ENCODE assay signal across 22 cellular contexts in genomic region chr21:37248298-37248697, GRCh38. TPM values are rescaled to one million over a fixed set of nuclear protein-coding genes. Genes with fewer than 3 reads are reported as not detected.
DNase-seq lines count a peak whose midpoint lies in the region; ATAC-seq, FAIRE-seq and TF ChIP-seq lines count a peak whose summit lies in the region.
"Had no signal": no experiment of that assay in that cellular context is flagged by ENCODE, and none has a peak within 500 bp of the region (broad histone marks: within the 10 kb centered on the region; RNA-seq: fewer than 3 reads in every experiment).

No MANE protein-coding gene starts in this region.

- no peak for ATAC-seq in activated T-cell treated with anti-CD3 and anti-CD28 coated beads, Interleukin-2, amount 50 U/mL, for 72 hours (replicated peaks in 1 of 2)
- ATAC-seq: A549; CD8-positive, alpha-beta T cell had no signal

- peak overlapping the region; percentile 48 for H3K27ac Mint-ChIP-seq in activated T-cell treated with anti-CD3 and anti-CD28 coated beads, Interleukin-2, amount 50 U/mL, for 72 hours
- H3K27ac Mint-ChIP-seq in chondrocyte (ENCODE audit: unreplicated experiment) = peak overlapping the region; percentile 78
- H3K27ac Mint-ChIP-seq: B cell; CD8-positive, alpha-beta T cell had no signal

- H3K4me3 Mint-ChIP-seq in activated T-cell treated with anti-CD3 and anti-CD28 coated beads, Interleukin-2, amount 50 U/mL, for 72 hours = peak overlapping the region in 1 of 2 donors; percentile 45
- H3K4me3 Mint-ChIP-seq in chondrocyte (ENCODE audit: unreplicated experiment) = no peak overlapping the region
- H3K4me3 Mint-ChIP-seq: B cell; CD4-positive, alpha-beta T cell; CD8-positive, alpha-beta T cell had no signal

- no peaks in the 10 kb centered on the region for H3K27me3 Mint-ChIP-seq in activated T-cell treated with anti-CD3 and anti-CD28 coated beads, Interleukin-2, amount 50 U/mL, for 72 hours (ENCODE audit: low read depth)
- no peaks in the 10 kb centered on the region for H3K27me3 Mint-ChIP-seq in chondrocyte (ENCODE audit: low read depth)
- H3K27me3 Mint-ChIP-seq: B cell; CD4-positive, alpha-beta T cell had no signal

- peaks cover 60% of the 10 kb centered on the region for H3K4me1 Mint-ChIP-seq in activated T-cell treated with anti-CD3 and anti-CD28 coated beads, Interleukin-2, amount 50 U/mL, for 72 hours (ENCODE audit: low read depth)
- H3K4me1 Mint-ChIP-seq in chondrocyte (ENCODE audit: low read depth) = peaks cover 50% of the 10 kb centered on the region

- H3K36me3 Mint-ChIP-seq in activated T-cell treated with anti-CD3 and anti-CD28 coated beads, Interleukin-2, amount 50 U/mL, for 72 hours (ENCODE audit: insufficient read depth in 2 of 2) = peaks cover 0 to 8% of the 10 kb centered on the region in 2 donors
- no peaks in the 10 kb centered on the region for H3K36me3 Mint-ChIP-seq in chondrocyte (ENCODE audit: low read depth)

- TF ChIP-seq CTCF in chondrocyte (IDR thresholded peaks at IDR 0.05) (no peak), D721Med (IDR thresholded peaks at IDR 0.05; ENCODE audit: insufficient read depth, missing control alignments) (no peak)

- no peak for FAIRE-seq in D721Med (lab: Jason Lieb, UNC)
- FAIRE-seq: A549, GM12878, GM12892, GM18507 had no signal

- no peak for DNase-seq in activated T-cell treated with anti-CD3 and anti-CD28 coated beads, Interleukin-2, amount 50 U/mL, for 72 hours
- DNase-seq in activated T-cell treated with anti-CD3 and anti-CD28 coated beads for 4 hours = no peak
- DNase-seq in chondrocyte (ENCODE audit: low spot score) = no peak
- DNase-seq in D721Med (ENCODE audit: insufficient read length, low spot score) = no peak
- no peak for DNase-seq in activated CD8-positive, alpha-beta memory T cell treated with anti-CD3 and anti-CD28 coated beads for 24 hours
- DNase-seq: AML-193; Caco-2; Calu3; CD4-positive, alpha-beta T cell; CD8-positive, alpha-beta T cell; DMS 273 treated with DMSO at 0.1 percent for 48 hours; DMS153; DMS53; DMS79; DND-41; EL; GDM1 had no signal

- no peaks in the 10 kb centered on the region for H3K9me3 Mint-ChIP-seq in activated T-cell treated with anti-CD3 and anti-CD28 coated beads, Interleukin-2, amount 50 U/mL, for 72 hours
- H3K9me3 Mint-ChIP-seq in chondrocyte (ENCODE audit: low read depth) = no peaks in the 10 kb centered on the region
- H3K9me3 Mint-ChIP-seq: CD4-positive, alpha-beta T cell; CD8-positive, alpha-beta T cell had no signal

RNA-seq across cellular contexts. Expression of gene VPS26C, which starts 18.8 kb away (rescaled TPM):
- total RNA-seq in activated T-cell treated with anti-CD3 and anti-CD28 coated beads, Interleukin-2, amount 50 U/mL, for 72 hours = 10 to 100 TPM; 70.5 to 74.7 TPM
- total RNA-seq in chondrocyte = 39.2 to 52.8 TPM (median 44.3 TPM) in 3 replicates
